In the genomic region with DNA sequence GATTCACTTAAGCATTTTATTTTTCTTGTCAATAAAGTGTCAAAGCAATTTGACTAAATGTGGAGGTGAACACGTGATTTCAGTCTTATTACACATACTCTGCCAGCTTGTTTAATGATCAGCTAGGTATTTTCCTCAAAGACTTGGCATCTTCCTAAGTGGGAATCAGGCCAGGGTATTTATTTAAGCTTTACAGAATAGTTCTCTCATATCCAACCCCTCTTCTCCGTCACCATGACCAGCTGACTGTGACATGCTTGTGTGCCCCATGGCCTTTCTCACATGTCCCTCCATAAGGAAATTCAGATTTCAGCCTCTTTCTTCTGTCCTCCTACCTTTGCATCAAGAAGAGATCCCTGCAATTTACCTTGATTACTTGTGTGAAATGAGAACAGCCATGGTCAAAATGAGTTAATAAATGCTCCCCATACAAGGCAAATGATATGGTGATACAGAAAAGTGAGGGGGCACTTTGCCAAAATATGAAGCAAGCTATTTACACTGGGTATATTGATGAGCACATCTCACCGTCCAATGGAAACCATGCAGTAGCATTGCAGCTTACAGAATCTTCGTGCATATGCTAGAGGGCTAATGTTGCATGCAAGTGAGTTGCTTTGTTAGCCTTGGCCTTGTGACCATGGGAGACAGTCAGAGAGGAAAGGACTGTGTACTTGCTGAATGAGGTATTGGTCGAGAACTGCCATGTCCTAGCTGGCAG, we compare ENCODE assay signal across 21 cellular contexts.
"Had no signal": no experiment of that assay in that cellular context is flagged by ENCODE, and none has a peak within 500 bp of the region (broad histone marks: within the 10 kb centered on the region; RNA-seq: fewer than 3 reads in every experiment).

No MANE protein-coding gene starts in this region.

- H3K27ac Mint-ChIP-seq: activated CD8-positive, alpha-beta T cell treated with anti-CD3 and anti-CD28 coated beads, Interleukin-2, amount 10 ng/mL, durations not matched to agents 7 days and 5 days; activated naive CD4-positive, alpha-beta T cell treated with anti-CD3 and anti-CD28 coated beads, Interleukin-2, amount 50 U/mL, for 72 hours; effector memory CD8-positive, alpha-beta T cell; nephron progenitor cell; type B pancreatic cell had no signal

- DNase-seq: activated CD4-positive, alpha-beta T cell treated with anti-CD3 and anti-CD28 coated beads for 1 hour; activated CD4-positive, alpha-beta T cell treated with anti-CD3 and anti-CD28 coated beads, Interleukin-2, amount 50 U/mL, for 1 hour; activated CD8-positive, alpha-beta T cell treated with anti-CD3 and anti-CD28 coated beads, Interleukin-2, amount 10 ng/mL, durations not matched to agents 7 days and 5 days; aorta; brain microvascular endothelial cell; caudate nucleus; dorsolateral prefrontal cortex; effector memory CD8-positive, alpha-beta T cell; esophagus squamous epithelium; gastrocnemius medialis; heart left ventricle; left ventricle myocardium superior; nephron progenitor cell; spleen; stimulated activated CD4-positive, alpha-beta T cell treated with anti-CD3 and anti-CD28 coated beads, Interleukin-4, amount 100 ng/mL, for 1 hour; stimulated activated naive CD4-positive, alpha-beta T cell treated with Interleukin-2 at 50 U/mL for 16 hours; T-helper 1 cell had no signal

- H3K36me3 Mint-ChIP-seq: activated naive CD4-positive, alpha-beta T cell treated with anti-CD3 and anti-CD28 coated beads, Interleukin-2, amount 50 U/mL, for 72 hours; type B pancreatic cell had no signal

- H3K27me3 ChIP-seq: brain microvascular endothelial cell, dorsolateral prefrontal cortex, esophagus squamous epithelium, gastrocnemius medialis, heart left ventricle, spleen, vagina had no signal

- H3K4me3 Mint-ChIP-seq: activated CD8-positive, alpha-beta T cell treated with anti-CD3 and anti-CD28 coated beads, Interleukin-2, amount 10 ng/mL, durations not matched to agents 7 days and 5 days; effector memory CD8-positive, alpha-beta T cell; nephron progenitor cell; type B pancreatic cell had no signal

- ATAC-seq: activated CD8-positive, alpha-beta T cell treated with anti-CD3 and anti-CD28 coated beads, Interleukin-2, amount 10 ng/mL, durations not matched to agents 7 days and 5 days; activated naive CD4-positive, alpha-beta T cell treated with anti-CD3 and anti-CD28 coated beads, Interleukin-2, amount 50 U/mL, for 72 hours; effector memory CD8-positive, alpha-beta T cell; gastrocnemius medialis; heart left ventricle; left ventricle myocardium superior had no signal

- H3K27ac ChIP-seq: brain microvascular endothelial cell, dorsolateral prefrontal cortex, esophagus squamous epithelium, gastrocnemius medialis, heart left ventricle, spleen, thoracic aorta, vagina had no signal

- H3K36me3 ChIP-seq: brain microvascular endothelial cell, esophagus squamous epithelium, gastrocnemius medialis, heart left ventricle, spleen, thoracic aorta, vagina had no signal

- H3K4me1 ChIP-seq: esophagus squamous epithelium, gastrocnemius medialis, heart left ventricle, spleen, vagina had no signal

- H3K9me3 Mint-ChIP-seq: activated naive CD4-positive, alpha-beta T cell treated with anti-CD3 and anti-CD28 coated beads, Interleukin-2, amount 50 U/mL, for 72 hours had no signal

- H3K9me3 ChIP-seq: gastrocnemius medialis, thoracic aorta, vagina had no signal

- H3K4me3 ChIP-seq: dorsolateral prefrontal cortex, esophagus squamous epithelium, gastrocnemius medialis, heart left ventricle, spleen, thoracic aorta, vagina had no signal

- H3K27me3 Mint-ChIP-seq: type B pancreatic cell had no signal
